In genomic region chr7:99000196-99000903, GRCh38 we compare ENCODE assay signal across 20 cellular contexts.
DNase-seq lines count a peak whose midpoint lies in the region; ATAC-seq and TF ChIP-seq lines count a peak whose summit lies in the region.
"Had no signal": no experiment of that assay in that cellular context is flagged by ENCODE, and none has a peak within 500 bp of the region (broad histone marks: within the 10 kb centered on the region; RNA-seq: fewer than 3 reads in every experiment).

No MANE protein-coding gene starts in this region.

- H2BK5ac ChIP-seq in neuronal stem cell (ENCODE audit: low read length), result no peak overlapping the region

- H3K4me1 ChIP-seq in neuronal stem cell (ENCODE audit: control insufficient read depth in 2 of 2, insufficient read depth in 1 of 2, low read depth in 1 of 2, low read length in 2 of 2), result no peaks in the 10 kb centered on the region
- H3K4me1 ChIP-seq: Caco-2, left lung, uterus had no signal

- H2BK120ac ChIP-seq in neuronal stem cell (ENCODE audit: low read depth, low read length), result no peak overlapping the region

- peak overlapping the region; percentile 35 for H3K9ac ChIP-seq in neuronal stem cell (ENCODE audit: low read depth, low read length, poor library complexity)

- peaks cover 2% of the 10 kb centered on the region for H3K79me1 ChIP-seq in neuronal stem cell (ENCODE audit: low read depth, low read length)

- H3K27ac Mint-ChIP-seq in central memory CD8-positive, alpha-beta T cell (ENCODE audit: low read depth), result peak overlapping the region; percentile 29
- H3K27ac Mint-ChIP-seq: progenitor cell of endocrine pancreas had no signal

- peak; percentile 57 for DNase-seq in activated CD8-positive, alpha-beta memory T cell treated with anti-CD3 and anti-CD28 coated beads for 24 hours
- no peak for DNase-seq in activated CD8-positive, alpha-beta memory T cell treated with anti-CD3 and anti-CD28 coated beads, Interleukin-2, amount 50 U/mL, for 4 hours
- DNase-seq in MG63, result peak; percentile 35
- DNase-seq in central memory CD8-positive, alpha-beta T cell (ENCODE audit: low spot score in 2 of 2), result peak in 1 of 2 donors; percentile 5
- DNase-seq in neuronal stem cell (ENCODE audit: low spot score), result no peak
- no peak for DNase-seq in HUDEP-2 (lab: John Stamatoyannopoulos, UW; ENCODE audit: unreplicated experiment in 76 of 76)
- DNase-seq in foreskin fibroblast, result no peak
- DNase-seq: activated gamma-delta T cell treated with Interleukin-2 at 50 U/mL for 16 hours; Caco-2; effector CD8-positive, alpha-beta T cell; glutamatergic neuron; left lung; NCI-H524 treated with DMSO at 0.1 percent for 48 hours; T1000; uterus had no signal

- H3K27me3 ChIP-seq in MG63, result no peaks in the 10 kb centered on the region
- no peaks in the 10 kb centered on the region for H3K27me3 ChIP-seq in neuronal stem cell (ENCODE audit: control insufficient read depth in 3 of 3, insufficient read depth in 3 of 3, low read depth in 1 of 3, low read length in 3 of 3)
- H3K27me3 ChIP-seq: left lung, uterus had no signal

- peak overlapping the region; percentile 36 for H3K18ac ChIP-seq in neuronal stem cell (ENCODE audit: low read length)

- H3K4me3 Mint-ChIP-seq in central memory CD8-positive, alpha-beta T cell, result no peak overlapping the region

- peaks cover 4% of the 10 kb centered on the region; the same call in 1 of the 2 replicates for H3K36me3 ChIP-seq in MG63
- peaks cover 58 to 99% of the 10 kb centered on the region in 2 donors for H3K36me3 ChIP-seq in neuronal stem cell (replicated peaks in 1 of 2; ENCODE audit: control insufficient read depth in 2 of 2, insufficient read depth in 2 of 2, low read length in 2 of 2)
- H3K36me3 ChIP-seq: uterus had no signal

- no peak overlapping the region for H3K14ac ChIP-seq in neuronal stem cell (ENCODE audit: low read length)

- no peak overlapping the region for H3K4me3 ChIP-seq in MG63
- H3K4me3 ChIP-seq in neuronal stem cell (ENCODE audit: low read length in 2 of 2), result no peak overlapping the region
- H3K4me3 ChIP-seq in foreskin fibroblast (ENCODE audit: low read depth in 1 of 2, low read length in 2 of 2), result no peak overlapping the region
- H3K4me3 ChIP-seq: left lung, skin epidermis, uterus had no signal

- no peak for ATAC-seq in central memory CD8-positive, alpha-beta T cell (replicated peaks; ENCODE audit: extremely low read depth, poor library complexity, severe bottlenecking)
- ATAC-seq in GM19324 (IDR thresholded peaks at IDR 0.05; ENCODE audit: low FRiP score, unreplicated experiment), result no peak
- ATAC-seq: HCT116, left lung had no signal

- no CpG with 5 or more reads among the region's 20 CpGs for WGBS in neuronal stem cell (ENCODE audit: extremely low coverage in 2 of 2, insufficient read length in 2 of 2, insufficient replicate concordance in 1 of 2), 2 donors

- peaks cover 49% of the 10 kb centered on the region for H3K36me3 Mint-ChIP-seq in central memory CD8-positive, alpha-beta T cell (ENCODE audit: insufficient read depth)

- no peak overlapping the region for H2BK12ac ChIP-seq in neuronal stem cell (ENCODE audit: low read length)

- H3K27me3 Mint-ChIP-seq in central memory CD8-positive, alpha-beta T cell, result no peaks in the 10 kb centered on the region
- H3K27me3 Mint-ChIP-seq: progenitor cell of endocrine pancreas had no signal

- no peaks in the 10 kb centered on the region for H3K9me3 ChIP-seq in MG63
- H3K9me3 ChIP-seq in neuronal stem cell (replicated peaks in 1 of 2; ENCODE audit: control insufficient read depth in 2 of 2, insufficient read depth in 1 of 2, low read depth in 1 of 2, low read length in 2 of 2), result no peaks in the 10 kb centered on the region
- H3K9me3 ChIP-seq: Caco-2, left lung, uterus had no signal

- no peak overlapping the region for H4K8ac ChIP-seq in neuronal stem cell (ENCODE audit: low read depth, low read length)

- H2AFZ ChIP-seq in neuronal stem cell (ENCODE audit: low read length), result no peak overlapping the region

- H2BK15ac ChIP-seq in neuronal stem cell (ENCODE audit: low read length), result no peak overlapping the region

- H3K23ac ChIP-seq in neuronal stem cell (ENCODE audit: low read depth, low read length, poor library complexity), result no peak overlapping the region

- no peaks in the 10 kb centered on the region for H3K4me1 Mint-ChIP-seq in central memory CD8-positive, alpha-beta T cell

- no peak overlapping the region for H2AK5ac ChIP-seq in neuronal stem cell (ENCODE audit: low read depth, low read length)

- no peak for TF ChIP-seq CTCF in foreskin fibroblast (IDR thresholded peaks at IDR 0.05; ENCODE audit: low read depth, low read length)

- H4K91ac ChIP-seq in neuronal stem cell (ENCODE audit: low read depth, low read length, poor library complexity), result no peak overlapping the region

- H3K9me3 Mint-ChIP-seq in central memory CD8-positive, alpha-beta T cell, result no peaks in the 10 kb centered on the region

- no peak overlapping the region for H3K4ac ChIP-seq in neuronal stem cell (ENCODE audit: low read length)

- H3K4me2 ChIP-seq in neuronal stem cell (ENCODE audit: insufficient read depth, low read length, poor library complexity, severe bottlenecking), result no peak overlapping the region

- H3K27ac ChIP-seq in neuronal stem cell (replicated peaks; ENCODE audit: low read length), result no peak overlapping the region
- H3K27ac ChIP-seq: 22Rv1, left lung, uterus had no signal

Comparison
In these comparisons a context has a peak if more than half of its experiments do, and no peak if none do; other contexts are left out.
1. DNase-seq: peak in activated CD8-positive, alpha-beta memory T cell treated with anti-CD3 and anti-CD28 coated beads for 24 hours (single experiment) and MG63 (single experiment); none in activated CD8-positive, alpha-beta memory T cell treated with anti-CD3 and anti-CD28 coated beads, Interleukin-2, amount 50 U/mL, for 4 hours (single experiment), neuronal stem cell (single experiment), HUDEP-2 (0 of 76) and foreskin fibroblast (0 of 2).